In the genomic region with DNA sequence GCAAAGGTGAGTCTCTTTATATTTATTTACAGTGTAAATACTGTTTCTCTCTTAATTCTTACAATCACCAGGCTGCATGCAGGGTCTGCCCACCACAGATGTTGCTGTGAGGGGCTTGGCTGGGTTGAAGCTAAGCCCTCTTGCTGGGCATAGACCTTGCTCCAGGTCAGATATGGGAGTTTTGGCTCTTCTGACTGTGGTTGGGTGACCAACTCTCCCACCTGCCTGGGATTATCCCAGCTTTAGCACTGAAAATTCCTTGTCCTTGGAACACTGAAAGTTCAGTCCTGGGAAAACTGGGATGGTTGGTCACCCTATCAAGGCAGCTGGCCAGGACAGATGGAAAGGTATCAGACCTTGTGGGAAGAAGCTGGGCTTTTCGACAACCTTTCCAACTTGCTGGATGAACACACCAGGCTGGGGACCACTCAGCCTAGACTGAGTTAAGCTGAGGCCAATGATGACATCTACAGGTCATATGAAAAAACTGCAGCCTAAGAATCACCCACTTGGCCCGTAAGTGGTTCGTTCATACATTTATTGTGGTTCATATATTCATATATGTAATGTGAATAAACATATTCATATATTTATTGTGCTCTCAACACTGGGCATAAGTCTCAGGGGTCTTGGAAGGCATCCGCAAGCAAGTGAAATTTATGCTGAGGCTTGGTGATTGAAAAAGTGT, we compare ENCODE assay signal across 8 cellular contexts. TPM values are rescaled to one million over a fixed set of nuclear protein-coding genes. Genes with fewer than 3 reads are reported as not detected.
DNase-seq lines count a peak whose midpoint lies in the region; TF ChIP-seq lines count a peak whose summit lies in the region.

No MANE protein-coding gene starts in this region.

- H3K4me3 ChIP-seq in GM12865 (ENCODE audit: low read depth, low read length) (no peak overlapping the region), mammary epithelial cell (replicated peaks in 1 of 3; ENCODE audit: insufficient read depth in 1 of 3, low read depth in 2 of 3, low read length in 3 of 3) (no peak overlapping the region), kidney epithelial cell (ENCODE audit: low read depth, low read length) (no peak overlapping the region)

- in situ Hi-C loops in mammary epithelial cell (cut with MboI; ENCODE audit: low sequenced_read_pairs in 2 of 2): loop anchor here (5.0 to 25.0 kb wide), 3 partner anchors 283 to 463 kb away; partner anchors contain the start of genes HECTD3 (in 1 of the 2), PTCH2 (in 1 of the 2) and UROD (in 1 of the 2)

- no peak overlapping the region for H3K9ac ChIP-seq in mammary epithelial cell (ENCODE audit: insufficient read depth, low read length)

- no peaks in the 10 kb centered on the region for H4K20me1 ChIP-seq in mammary epithelial cell (ENCODE audit: insufficient read depth, low read length)

- no peaks in the 10 kb centered on the region for H3K79me2 ChIP-seq in mammary epithelial cell (ENCODE audit: insufficient read depth, low read length)

- H3K27me3 ChIP-seq in mammary epithelial cell (ENCODE audit: insufficient read depth, low read length): no peaks in the 10 kb centered on the region
- no peaks in the 10 kb centered on the region for H3K27me3 ChIP-seq in kidney epithelial cell (ENCODE audit: control insufficient read depth, insufficient read depth, low read length)

- no peak overlapping the region for H3K4me2 ChIP-seq in mammary epithelial cell (ENCODE audit: insufficient read depth, low read depth, low read length)

- no peak overlapping the region for H3K27ac ChIP-seq in 22Rv1
- no peak overlapping the region for H3K27ac ChIP-seq in mammary epithelial cell (ENCODE audit: insufficient read depth, low read depth, low read length)

- dilution Hi-C loops in mammary epithelial cell (cut with HindIII; ENCODE audit: low sequenced_read_pairs): no loop called here

- intact Hi-C loops in mammary epithelial cell (cut with micrococcal nuclease): loop anchor here (1.0 to 5.0 kb wide), 6 partner anchors 282 to 583 kb away; partner anchors contain the start of gene RNU5D-1

- no peaks in the 10 kb centered on the region for H3K9me3 ChIP-seq in mammary epithelial cell (replicated peaks; ENCODE audit: insufficient read depth, low read length)

- WGBS in mammary epithelial cell (ENCODE audit: low coverage, missing lambda C conversion rate): 19% methylated on average over 4 of the region's 4 CpGs

- CTCF ChIA-PET in mammary epithelial cell (lab: Charles Lee; ENCODE audit: low non-redundant PET): interaction anchor here (0.6 to 0.9 kb wide), 4 partner anchors 61 to 375 kb away, joined by 3 to 12 read pairs (median 4); no protein-coding TSS in a partner anchor

- DNase-seq in GM12865 (ENCODE audit: low read depth): peak; percentile 85
- peak; percentile 33 to 52 for DNase-seq in NCI-H1930 (lab: John Stamatoyannopoulos, UW)
- DNase-seq in T follicular helper cell (ENCODE audit: low read depth): peak; percentile 14
- DNase-seq in mammary epithelial cell: peak; percentile 44
- DNase-seq in kidney epithelial cell (ENCODE audit: low read depth): peak; percentile 26
- peak; percentile 47 for DNase-seq in stimulated activated CD4-positive, alpha-beta T cell treated with anti-CD3 and anti-CD28 coated beads, Interleukin-4, amount 100 ng/mL, for 24 hours
- no peak for DNase-seq in activated CD4-positive, CD25-positive, alpha-beta regulatory T cell (lab: John Stamatoyannopoulos, UW)

- BruUV-seq in mammary epithelial cell (replicated peaks; lab: Mats Ljungman, UMichigan): no TSS peak

- H3K36me3 ChIP-seq in mammary epithelial cell (ENCODE audit: insufficient read depth, low read length): no peaks in the 10 kb centered on the region
- H3K36me3 ChIP-seq in kidney epithelial cell (ENCODE audit: control insufficient read depth, insufficient read depth, low read length): no peaks in the 10 kb centered on the region

- peaks cover 7% of the 10 kb centered on the region for H3K4me1 ChIP-seq in mammary epithelial cell (ENCODE audit: insufficient read depth, low read length)

- no peak overlapping the region for H2AFZ ChIP-seq in mammary epithelial cell (ENCODE audit: low read depth, low read length)

- TF ChIP-seq CTCF in 22Rv1 (IDR thresholded peaks at IDR 0.05): peak; percentile 85
- TF ChIP-seq CTCF in GM12865 (IDR thresholded peaks at IDR 0.05; ENCODE audit: insufficient read depth, low read depth, low read length, missing control alignments): peak; percentile 73
- peak; percentile 75 to 78 for TF ChIP-seq CTCF in mammary epithelial cell (conservative IDR thresholded peaks at IDR 0.05 in 1 of 2, IDR thresholded peaks at IDR 0.05 in 1 of 2; ENCODE audit: extremely low read depth in 1 of 2, insufficient read depth in 1 of 2, low read depth in 1 of 2, low read length in 2 of 2)
- TF ChIP-seq CTCF in kidney epithelial cell (IDR thresholded peaks at IDR 0.05; ENCODE audit: insufficient read depth, low read length, poor library complexity, severe bottlenecking): peak; percentile 70

RNA-seq across cellular contexts. Expression of gene HPDL, which starts 26.6 kb away (rescaled TPM):
- total RNA-seq in mammary epithelial cell (under 1 TPM; 0.33 to 0.66 TPM), kidney epithelial cell (0.58 and 3.1 TPM in 2 replicates)
- 0.76 TPM for polyA plus RNA-seq in mammary epithelial cell
- not detected for polyA minus RNA-seq in mammary epithelial cell

RNA-seq across cellular contexts. Expression of gene TOE1, which starts 39.8 kb away (rescaled TPM):
- total RNA-seq in mammary epithelial cell: 10 to 100 TPM in 1 of 2 donors, 1 to 10 TPM in 1; 9.0 to 12.8 TPM
- 31.7 TPM for polyA plus RNA-seq in mammary epithelial cell
- polyA minus RNA-seq in mammary epithelial cell: 19.5 TPM
- 11.0 and 14.8 TPM in 2 replicates for total RNA-seq in kidney epithelial cell

RNA-seq across cellular contexts. Expression of gene MUTYH, which starts 40.1 kb away (rescaled TPM):
- total RNA-seq in mammary epithelial cell (10 to 100 TPM in 1 of 2 donors, 1 to 10 TPM in 1; 9.8 to 24.8 TPM), kidney epithelial cell (33.3 and 34.9 TPM in 2 replicates)
- polyA plus RNA-seq in mammary epithelial cell: 15.2 TPM
- polyA minus RNA-seq in mammary epithelial cell: 33.6 TPM

Comparison
In these comparisons a context has a peak if more than half of its experiments do, and no peak if none do; other contexts are left out.
1. DNase-seq: peak in GM12865 (single experiment), NCI-H1930 (2 of 2), T follicular helper cell (single experiment), mammary epithelial cell (single experiment), kidney epithelial cell (single experiment) and stimulated activated CD4-positive, alpha-beta T cell treated with anti-CD3 and anti-CD28 coated beads, Interleukin-4, amount 100 ng/mL, for 24 hours (single experiment); none in activated CD4-positive, CD25-positive, alpha-beta regulatory T cell (0 of 4).
2. Peak in every context shown above with its lines, with median percentiles within 50 percentile points of each other: CTCF ChIP-seq.